ENCODE assay signal across 21 cellular contexts in genomic region chr7:86933295-86933845, GRCh38.
"Had no signal": no experiment of that assay in that cellular context is flagged by ENCODE, and none has a peak within 500 bp of the region (broad histone marks: within the 10 kb centered on the region; RNA-seq: fewer than 3 reads in every experiment).

No MANE protein-coding gene starts in this region.

- H3K9me3 Mint-ChIP-seq: naive thymus-derived CD8-positive, alpha-beta T cell; stimulated activated naive CD8-positive, alpha-beta T cell treated with anti-CD3 and anti-CD28 coated beads, Interleukin-15, Interleukin-2, amounts not matched to agents 100 ng/mL and 50 ng/mL, for 24 hours had no signal

- H3K27ac ChIP-seq: neutrophil, vagina had no signal

- ATAC-seq: heart left ventricle; left lobe of liver; mucosa of descending colon; naive thymus-derived CD8-positive, alpha-beta T cell; sciatic nerve; stimulated activated memory B cell treated with anti-CD40 and anti-IgM and Interleukin-4, amounts not matched to agents 10 μg/mL and 1 μg/mL and 100 μg/mL, for 72 hours had no signal

- H3K4me3 ChIP-seq: heart left ventricle, mucosa of descending colon, spleen, tibial artery, upper lobe of left lung, vagina had no signal

- FAIRE-seq: islet of Langerhans had no signal

- H3K4me3 Mint-ChIP-seq: naive thymus-derived CD8-positive, alpha-beta T cell; stimulated activated memory B cell treated with anti-CD40 and anti-IgM and Interleukin-4, amounts not matched to agents 10 μg/mL and 1 μg/mL and 100 μg/mL, for 72 hours; stimulated activated naive CD8-positive, alpha-beta T cell treated with anti-CD3 and anti-CD28 coated beads, Interleukin-15, Interleukin-2, amounts not matched to agents 100 ng/mL and 50 ng/mL, for 24 hours had no signal

- DNase-seq: dermis blood vessel endothelial cell; foreskin melanocyte; heart left ventricle; hippocampal formation; mammary epithelial cell; mucosa of descending colon; naive thymus-derived CD8-positive, alpha-beta T cell; posterior cingulate gyrus; spleen; stimulated activated CD4-positive, alpha-beta T cell treated with anti-CD3 and anti-CD28 coated beads, Interleukin-15, amount 100 ng/mL, for 24 hours; stimulated activated CD4-positive, alpha-beta T cell treated with anti-CD3 and anti-CD28 coated beads, Interleukin-1b, Interleukin-23, amount 100 ng/mL, for 48 hours; stimulated activated CD4-positive, alpha-beta T cell treated with anti-CD3 and anti-CD28 coated beads, Interleukin-4, amount 100 ng/mL, for 24 hours; tibial artery; upper lobe of left lung had no signal

- H3K27me3 Mint-ChIP-seq: stimulated activated memory B cell treated with anti-CD40 and anti-IgM and Interleukin-4, amounts not matched to agents 10 μg/mL and 1 μg/mL and 100 μg/mL, for 72 hours; stimulated activated naive CD8-positive, alpha-beta T cell treated with anti-CD3 and anti-CD28 coated beads, Interleukin-15, Interleukin-2, amounts not matched to agents 100 ng/mL and 50 ng/mL, for 24 hours had no signal

- H3K4me1 ChIP-seq: vagina had no signal

- H3K27ac Mint-ChIP-seq: naive thymus-derived CD8-positive, alpha-beta T cell; stimulated activated memory B cell treated with anti-CD40 and anti-IgM and Interleukin-4, amounts not matched to agents 10 μg/mL and 1 μg/mL and 100 μg/mL, for 72 hours; stimulated activated naive CD8-positive, alpha-beta T cell treated with anti-CD3 and anti-CD28 coated beads, Interleukin-15, Interleukin-2, amounts not matched to agents 100 ng/mL and 50 ng/mL, for 24 hours had no signal

- H3K27me3 ChIP-seq: heart left ventricle, neutrophil, spleen, tibial artery, upper lobe of left lung, vagina had no signal

- H3K9me3 ChIP-seq: heart left ventricle, mucosa of descending colon, neutrophil, spleen, tibial artery, upper lobe of left lung, vagina had no signal

- H3K4me1 Mint-ChIP-seq: naive thymus-derived CD8-positive, alpha-beta T cell had no signal

- H3K36me3 ChIP-seq: neutrophil, vagina had no signal
